In the genomic region with DNA sequence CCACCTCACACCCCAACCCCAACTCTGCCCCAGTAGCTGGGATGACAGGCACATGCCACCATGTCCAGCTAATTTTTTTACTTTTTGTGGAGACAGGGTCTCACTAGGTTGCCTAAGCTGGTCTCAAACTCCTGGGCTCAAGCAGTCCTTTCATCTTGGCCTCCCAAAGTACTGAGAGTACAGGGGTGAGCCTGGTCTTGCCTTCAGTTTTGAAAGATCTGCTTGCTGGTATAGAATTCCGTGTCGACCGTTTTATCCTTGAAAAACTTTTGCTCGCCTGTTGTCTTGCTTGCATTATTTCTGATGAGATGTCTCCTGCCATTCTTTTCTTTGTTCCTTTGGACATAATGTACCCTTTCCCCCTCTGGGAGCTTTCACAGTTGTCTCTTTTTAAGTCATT, we compare ENCODE assay signal across 24 cellular contexts.
DNase-seq lines count a peak whose midpoint lies in the region; ATAC-seq, FAIRE-seq and TF ChIP-seq lines count a peak whose summit lies in the region.
"Had no signal": no experiment of that assay in that cellular context is flagged by ENCODE, and none has a peak within 500 bp of the region (broad histone marks: within the 10 kb centered on the region; RNA-seq: fewer than 3 reads in every experiment).

No MANE protein-coding gene starts in this region.

- H4K20me1 ChIP-seq in K562 (replicated peaks; ENCODE audit: control insufficient read depth, insufficient read depth, low read length): no peaks in the 10 kb centered on the region

- POLR2A ChIA-PET in CD8-positive, alpha-beta memory T cell (lab: Charles Lee): no interaction called here
- POLR2A ChIA-PET in K562 (lab: Yijun Ruan, JAX): no interaction called here

- peaks cover 81% of the 10 kb centered on the region for H3K79me2 ChIP-seq in K562 (ENCODE audit: control insufficient read depth, insufficient read depth, low read length)

- H3K27ac Mint-ChIP-seq in activated T-cell treated with anti-CD3 and anti-CD28 coated beads, Interleukin-2, amount 50 U/mL, for 24 hours: peak overlapping the region; percentile 55
- H3K27ac Mint-ChIP-seq in CD8-positive, alpha-beta memory T cell: peak overlapping the region; percentile 53 to 90 (median 76)
- peak overlapping the region; percentile 70 for H3K27ac Mint-ChIP-seq in nephron progenitor cell
- H3K27ac Mint-ChIP-seq: T-helper 1 cell treated with Interleukin-12 subunit alpha and Interleukin-12 subunit beta and Interleukin-4 antibody, amounts not matched to agents 30 μg/mL and 1 μg/mL, for 36 hours had no signal

- H3K27me3 ChIP-seq in CD8-positive, alpha-beta memory T cell (ENCODE audit: insufficient read depth, low read length, poor library complexity, severe bottlenecking): no peaks in the 10 kb centered on the region
- no peaks in the 10 kb centered on the region for H3K27me3 ChIP-seq in K562 (ENCODE audit: control insufficient read depth in 2 of 2, insufficient read depth in 2 of 2, low read length in 2 of 2)
- H3K27me3 ChIP-seq: cardiac muscle cell, SJSA1 had no signal

- no peaks in the 10 kb centered on the region for H3K9me3 Mint-ChIP-seq in activated T-cell treated with anti-CD3 and anti-CD28 coated beads, Interleukin-2, amount 50 U/mL, for 24 hours
- H3K9me3 Mint-ChIP-seq in CD8-positive, alpha-beta memory T cell: no peaks in the 10 kb centered on the region
- peaks cover 8% of the 10 kb centered on the region for H3K9me3 Mint-ChIP-seq in nephron progenitor cell
- H3K9me3 Mint-ChIP-seq: T-helper 1 cell treated with Interleukin-12 subunit alpha and Interleukin-12 subunit beta and Interleukin-4 antibody, amounts not matched to agents 30 μg/mL and 1 μg/mL, for 36 hours had no signal

- in situ Hi-C loops in K562 (cut with MboI): no loop called here
- in situ Hi-C loops in GM13976 (cut with MboI; ENCODE audit: low sequenced_read_pairs, unreplicated experiment): no loop called here

- TF ChIP-seq CTCF in K562 (IDR thresholded peaks at IDR 0.05 in 2 of 3, conservative IDR thresholded peaks at IDR 0.05 in 1 of 3; ENCODE audit: insufficient read depth in 2 of 3, low read depth in 1 of 3, low read length in 3 of 3): no peak
- no peak for TF ChIP-seq CTCF in nephron progenitor cell (IDR thresholded peaks at IDR 0.05)
- no peak for TF ChIP-seq CTCF in GM13976 (IDR thresholded peaks at IDR 0.05; ENCODE audit: borderline replicate concordance, control extremely low read depth, extremely low read depth, insufficient read depth, missing control alignments)

- DNase-seq in activated T-cell treated with anti-CD3 and anti-CD28 coated beads, Interleukin-2, amount 50 U/mL, for 24 hours: no peak
- no peak for DNase-seq in activated T-cell treated with anti-CD3 and anti-CD28 coated beads, Interleukin-2, amount 50 U/mL, for 1 hour
- DNase-seq in CD8-positive, alpha-beta memory T cell: no peak
- DNase-seq in K562 (ENCODE audit: extremely low read depth in 1 of 4, low spot score in 3 of 4): no peak
- no peak for DNase-seq in nephron progenitor cell
- no peak for DNase-seq in mesenteric fat pad (ENCODE audit: low spot score)
- no peak for DNase-seq in T-helper 9 cell
- DNase-seq in GM13976 (ENCODE audit: low spot score): no peak
- DNase-seq: activated gamma-delta T cell treated with Interleukin-2 at 50 U/mL for 16 hours, cortex of kidney, EL, islet precursor cell, lower lobe of right lung, NCI-H1092, NCI-H187 treated with DMSO at 0.1 percent for 48 hours, NCI-H2227 treated with DMSO at 0.1 percent for 48 hours, NCI-H69, occipital lobe had no signal

- H3K27ac ChIP-seq in CD8-positive, alpha-beta memory T cell (ENCODE audit: low read depth, low read length): no peak overlapping the region
- H3K27ac ChIP-seq in K562 (ENCODE audit: extremely low read depth, low read depth, low read length): no peak overlapping the region
- H3K27ac ChIP-seq: A549, cardiac muscle cell, HL-60, lower lobe of right lung, SJSA1 had no signal

- BruUV-seq in K562 (replicated peaks; lab: Mats Ljungman, UMichigan): no TSS peak

- no peak overlapping the region for H3K4me2 ChIP-seq in K562 (ENCODE audit: insufficient read depth, low read length)
- H3K4me2 ChIP-seq: A549 had no signal

- TF ChIP-seq RAD21 in K562 (CRISPR knock-in tag; conservative IDR thresholded peaks at IDR 0.05 in 1 of 2, IDR thresholded peaks at IDR 0.05 in 1 of 2): no peak

- no peak for TF ChIP-seq EP300 in K562 (IDR thresholded peaks at IDR 0.05; ENCODE audit: low read length)

- CTCF ChIA-PET in CD8-positive, alpha-beta memory T cell (lab: Charles Lee): interaction anchor here (0.9 kb wide), 1 partner anchor 36 kb away, joined by 3 read pairs; no protein-coding TSS in a partner anchor
- CTCF ChIA-PET in K562 (lab: Yijun Ruan, JAX; ENCODE audit: low intra/inter-chr PET ratio): no interaction called here

- no peaks in the 10 kb centered on the region for H3K9me3 ChIP-seq in CD8-positive, alpha-beta memory T cell (ENCODE audit: low read length)
- H3K9me3 ChIP-seq in K562 (replicated peaks; ENCODE audit: control insufficient read depth, insufficient read depth, low read depth, low read length): no peaks in the 10 kb centered on the region
- H3K9me3 ChIP-seq: A549, HAP-1, lower lobe of right lung, SJSA1 had no signal

- no peak for FAIRE-seq in K562 (lab: Jason Lieb, UNC)
- FAIRE-seq: A549 had no signal

- TF ChIP-seq POLR2A in K562 (conservative IDR thresholded peaks at IDR 0.05): no peak

- H3K9ac ChIP-seq in K562 (ENCODE audit: insufficient read depth in 1 of 2, low read depth in 2 of 2, low read length in 2 of 2): no peak overlapping the region

- H3K4me3 Mint-ChIP-seq in activated T-cell treated with anti-CD3 and anti-CD28 coated beads, Interleukin-2, amount 50 U/mL, for 24 hours: no peak overlapping the region
- H3K4me3 Mint-ChIP-seq in CD8-positive, alpha-beta memory T cell: peak overlapping the region in 3 of 7 donors; percentile 4 to 17 (median 16)
- H3K4me3 Mint-ChIP-seq in nephron progenitor cell: no peak overlapping the region
- H3K4me3 Mint-ChIP-seq: T-helper 1 cell treated with Interleukin-12 subunit alpha and Interleukin-12 subunit beta and Interleukin-4 antibody, amounts not matched to agents 30 μg/mL and 1 μg/mL, for 36 hours had no signal

- H3K36me3 Mint-ChIP-seq in activated T-cell treated with anti-CD3 and anti-CD28 coated beads, Interleukin-2, amount 50 U/mL, for 24 hours (ENCODE audit: low read depth): peaks cover 43% of the 10 kb centered on the region
- peaks cover 0 to 63% (median 11%) of the 10 kb centered on the region in 3 donors for H3K36me3 Mint-ChIP-seq in CD8-positive, alpha-beta memory T cell
- H3K36me3 Mint-ChIP-seq in nephron progenitor cell (ENCODE audit: low read depth): peaks cover 50% of the 10 kb centered on the region

- no peak overlapping the region for H3K4me3 ChIP-seq in CD8-positive, alpha-beta memory T cell (ENCODE audit: low read length)
- no peak overlapping the region for H3K4me3 ChIP-seq in K562
- H3K4me3 ChIP-seq: A549, cardiac muscle cell, HAP-1, lower lobe of right lung, SJSA1 had no signal

- peaks cover 60% of the 10 kb centered on the region for H3K4me1 ChIP-seq in CD8-positive, alpha-beta memory T cell (ENCODE audit: insufficient read depth, low read length)
- peaks cover 7 to 21% of the 10 kb centered on the region in 2 experiments; a peak in 3 of 5 replicates for H3K4me1 ChIP-seq in K562 (replicated peaks in 1 of 2; ENCODE audit: control insufficient read depth in 2 of 2, insufficient read depth in 2 of 2, low read length in 2 of 2)
- H3K4me1 ChIP-seq: HAP-1 had no signal

- no peaks in the 10 kb centered on the region for H3K9me1 ChIP-seq in K562 (ENCODE audit: control insufficient read depth, insufficient read depth, low read length)

- H3K27me3 Mint-ChIP-seq in activated T-cell treated with anti-CD3 and anti-CD28 coated beads, Interleukin-2, amount 50 U/mL, for 24 hours: no peaks in the 10 kb centered on the region
- H3K27me3 Mint-ChIP-seq in CD8-positive, alpha-beta memory T cell: no peaks in the 10 kb centered on the region
- no peaks in the 10 kb centered on the region for H3K27me3 Mint-ChIP-seq in nephron progenitor cell (ENCODE audit: low read depth, poor library complexity)

- peaks cover 14% of the 10 kb centered on the region for H3K36me3 ChIP-seq in CD8-positive, alpha-beta memory T cell (ENCODE audit: insufficient read depth, low read length)
- H3K36me3 ChIP-seq in K562 (ENCODE audit: control insufficient read depth, insufficient read depth, low read length): peaks cover 22% of the 10 kb centered on the region
- H3K36me3 ChIP-seq: cardiac muscle cell, HAP-1, lower lobe of right lung, SJSA1 had no signal

- peaks cover 79% of the 10 kb centered on the region for H3K4me1 Mint-ChIP-seq in activated T-cell treated with anti-CD3 and anti-CD28 coated beads, Interleukin-2, amount 50 U/mL, for 24 hours (ENCODE audit: low read depth)
- H3K4me1 Mint-ChIP-seq in CD8-positive, alpha-beta memory T cell: peaks cover 82 to 94% (median 93%) of the 10 kb centered on the region in 3 donors
- peaks cover 35% of the 10 kb centered on the region for H3K4me1 Mint-ChIP-seq in nephron progenitor cell

- ATAC-seq in K562: no peak
- ATAC-seq: A549, lower lobe of right lung had no signal

- intact Hi-C loops in K562 (cut with micrococcal nuclease): no loop called here

- H2AFZ ChIP-seq in K562 (ENCODE audit: low read depth, low read length): no peak overlapping the region

- 83% methylated on average over 4 of the region's 4 CpGs for WGBS in K562 (ENCODE audit: insufficient coverage, low coverage, missing lambda C conversion rate)

TF ChIP-seq in K562, 482 proteins besides CTCF, POLR2A, EP300 and RAD21 (continues in another document):
- no peak for TF ChIP-seq TGIF2 (CRISPR knock-in tag; IDR thresholded peaks at IDR 0.05)
